Comparison of ENCODE assay signal across 17 cellular contexts in genomic region chr9:7169717-7170348, GRCh38.
DNase-seq lines count a peak whose midpoint lies in the region; ATAC-seq lines count a peak whose summit lies in the region.
"Had no signal": no experiment of that assay in that cellular context is flagged by ENCODE, and none has a peak within 500 bp of the region (broad histone marks: within the 10 kb centered on the region; RNA-seq: fewer than 3 reads in every experiment).

No MANE protein-coding gene starts in this region.

- DNase-seq in DMS 273 (lab: John Stamatoyannopoulos, UW; ENCODE audit: unreplicated experiment) (peak; percentile 19), DMS 273 treated with DMSO at 0.1 percent for 48 hours (lab: John Stamatoyannopoulos, UW) (no peak), NCI-H446 (lab: John Stamatoyannopoulos, UW) (peak; percentile 26 to 73), cerebellum (ENCODE audit: low spot score) (peak; percentile 49), pons (ENCODE audit: low spot score) (peak; percentile 31), NCI-H526 (lab: John Stamatoyannopoulos, UW) (no peak), D341Med (ENCODE audit: low spot score) (no peak)
- DNase-seq: 8988T; activated naive CD4-positive, alpha-beta T cell; kidney; natural killer cell; NCI-H1436 treated with DMSO at 0.1 percent for 48 hours; NCI-H345; stimulated activated CD4-positive, alpha-beta T cell treated with anti-CD3 and anti-CD28 coated beads, Interleukin-4, amount 100 ng/mL, for 1 hour; stomach; SW 1271 had no signal

- ATAC-seq in HG03521 (IDR thresholded peaks at IDR 0.05; ENCODE audit: unreplicated experiment), result no peak
- ATAC-seq: natural killer cell had no signal

Comparison
In these comparisons a context has a peak if more than half of its experiments do, and no peak if none do; other contexts are left out.
1. DNase-seq: peak in DMS 273 (single experiment), NCI-H446 (2 of 2), cerebellum (single experiment) and pons (single experiment); none in DMS 273 treated with DMSO at 0.1 percent for 48 hours (single experiment), NCI-H526 (0 of 2) and D341Med (single experiment).